In genomic region chr1:208248254-208248935, GRCh38 we compare ENCODE assay signal across 1 cellular context.
TF ChIP-seq lines count a peak whose summit lies in the region.

No MANE protein-coding gene starts in this region.

TF ChIP-seq in H1, 55 proteins besides CTCF, POLR2A, EP300 and RAD21:
- TF ChIP-seq TBP (IDR thresholded peaks at IDR 0.05; ENCODE audit: low read depth, low read length): no peak
TF ChIP-seq in H1: peak in this region for 0.
